17 cellular contexts compared by ENCODE assay signal in genomic region chr6:72636786-72637185, GRCh38. TPM values are rescaled to one million over a fixed set of nuclear protein-coding genes. Genes with fewer than 3 reads are reported as not detected.
"Had no signal": no experiment of that assay in that cellular context is flagged by ENCODE, and none has a peak within 500 bp of the region (broad histone marks: within the 10 kb centered on the region; RNA-seq: fewer than 3 reads in every experiment).

No MANE protein-coding gene starts in this region.

- H3K4me3 Mint-ChIP-seq: activated T-helper 1 cell treated with anti-CD3 and anti-CD28 coated beads, Interleukin-12 subunit alpha, Interleukin-12 subunit beta, Interleukin-2, Interleukin-4 antibody, amounts not matched to agents 30 ng/mL and 10 ng/mL and 1 ng/mL, durations not matched to agents 14 hours and 24 hours and 36 hours; memory B cell; naive thymus-derived CD4-positive, alpha-beta T cell had no signal

- H3K27ac ChIP-seq: esophagus squamous epithelium, neutrophil, transverse colon had no signal

- FAIRE-seq: endothelial cell of umbilical vein had no signal

- H3K27me3 Mint-ChIP-seq: memory B cell; naive thymus-derived CD4-positive, alpha-beta T cell had no signal

- H3K9me3 ChIP-seq: esophagus squamous epithelium, mucosa of descending colon, neutrophil, transverse colon had no signal

- H3K27me3 ChIP-seq: esophagus squamous epithelium, neutrophil, transverse colon had no signal

- H3K27ac Mint-ChIP-seq: activated T-helper 1 cell treated with anti-CD3 and anti-CD28 coated beads, Interleukin-12 subunit alpha, Interleukin-12 subunit beta, Interleukin-2, Interleukin-4 antibody, amounts not matched to agents 30 ng/mL and 10 ng/mL and 1 ng/mL, durations not matched to agents 14 hours and 24 hours and 36 hours; memory B cell; naive thymus-derived CD4-positive, alpha-beta T cell had no signal

- H3K4me3 ChIP-seq: esophagus squamous epithelium, mucosa of descending colon, transverse colon had no signal

- H3K9me3 Mint-ChIP-seq: memory B cell had no signal

- H3K36me3 ChIP-seq: esophagus squamous epithelium, neutrophil, transverse colon had no signal

- DNase-seq: activated naive CD4-positive, alpha-beta T cell treated with Interleukin-2 at 50 U/mL for 16 hours; anterior cingulate cortex; effector CD8-positive, alpha-beta T cell; esophagus squamous epithelium; kidney glomerular epithelial cell; left ventricle myocardium superior; mucosa of descending colon; naive thymus-derived CD4-positive, alpha-beta T cell; retina; stimulated activated CD4-positive, alpha-beta T cell treated with anti-CD3 and anti-CD28 coated beads, Interleukin-2, amount 100 ng/mL, for 48 hours; stimulated activated naive CD4-positive, alpha-beta T cell; substantia nigra; transverse colon had no signal

- H3K4me1 ChIP-seq: esophagus squamous epithelium, transverse colon had no signal

- ATAC-seq: left ventricle myocardium superior; mucosa of descending colon; naive thymus-derived CD4-positive, alpha-beta T cell had no signal

RNA-seq across cellular contexts. Expression of gene KCNQ5, which starts 14.9 kb away (rescaled TPM):
- total RNA-seq: left ventricle myocardium superior had no signal
- polyA plus RNA-seq: endothelial cell of umbilical vein had no signal
